12 cellular contexts compared by ENCODE assay signal in the genomic region with DNA sequence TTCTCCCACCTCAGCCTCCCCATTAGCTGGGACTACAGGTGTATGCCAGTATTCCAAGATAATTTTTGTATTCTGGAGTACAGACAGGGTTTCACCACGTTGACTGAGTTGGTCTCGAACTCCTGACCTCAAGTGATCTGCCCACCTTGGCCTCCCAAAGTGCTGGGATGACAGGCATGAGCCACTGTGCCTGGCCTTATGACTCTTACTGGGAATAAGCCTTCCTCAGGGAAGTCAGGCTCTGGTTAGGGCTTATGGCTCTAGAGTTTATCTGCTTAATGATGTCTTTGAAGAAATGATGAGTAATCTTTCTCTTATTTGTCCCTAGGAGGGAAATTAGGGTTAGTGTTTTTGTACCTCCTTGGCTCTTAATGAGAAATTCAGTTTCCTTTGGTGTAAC.
DNase-seq lines count a peak whose midpoint lies in the region; TF ChIP-seq lines count a peak whose summit lies in the region.
"Had no signal": no experiment of that assay in that cellular context is flagged by ENCODE, and none has a peak within 500 bp of the region (broad histone marks: within the 10 kb centered on the region; RNA-seq: fewer than 3 reads in every experiment).

No MANE protein-coding gene starts in this region.

- peaks cover 0 to 2% (median 0%) of the 10 kb centered on the region in 11 experiments; a peak in 4 of 22 replicates for H3K9me3 ChIP-seq in BLaER1 treated with 17β-estradiol and CSF1 and Interleukin-3, amounts not matched to agents 10 nM and 100 nM (replicated peaks in 1 of 11)
- H3K9me3 ChIP-seq in CD4-positive, alpha-beta memory T cell (ENCODE audit: control insufficient read depth in 1 of 2, low read length in 2 of 2): no peaks in the 10 kb centered on the region
- H3K9me3 ChIP-seq: Caco-2 had no signal

- intact Hi-C loops in CD4-positive, alpha-beta memory T cell (cut with micrococcal nuclease): no loop called here

- no peaks in the 10 kb centered on the region for H3K9me3 Mint-ChIP-seq in CD4-positive, alpha-beta memory T cell
- no peaks in the 10 kb centered on the region for H3K9me3 Mint-ChIP-seq in activated naive CD8-positive, alpha-beta T cell (ENCODE audit: low read depth)
- H3K9me3 Mint-ChIP-seq in nephron progenitor cell: no peaks in the 10 kb centered on the region

- peaks cover 9 to 14% of the 10 kb centered on the region in 2 donors for H3K36me3 Mint-ChIP-seq in CD4-positive, alpha-beta memory T cell
- peaks cover 3% of the 10 kb centered on the region for H3K36me3 Mint-ChIP-seq in activated naive CD8-positive, alpha-beta T cell
- H3K36me3 Mint-ChIP-seq in nephron progenitor cell (ENCODE audit: low read depth): no peaks in the 10 kb centered on the region

- no peaks in the 10 kb centered on the region for H3K27me3 Mint-ChIP-seq in CD4-positive, alpha-beta memory T cell
- H3K27me3 Mint-ChIP-seq in activated naive CD8-positive, alpha-beta T cell: no peaks in the 10 kb centered on the region
- peaks cover 17% of the 10 kb centered on the region for H3K27me3 Mint-ChIP-seq in nephron progenitor cell (ENCODE audit: low read depth, poor library complexity)

- peaks cover 2 to 39% (median 21%) of the 10 kb centered on the region in 11 experiments; a peak in 16 of 22 replicates for H3K36me3 ChIP-seq in BLaER1 treated with 17β-estradiol and CSF1 and Interleukin-3, amounts not matched to agents 10 nM and 100 nM
- H3K36me3 ChIP-seq in CD4-positive, alpha-beta memory T cell (ENCODE audit: insufficient read depth, low read length): no peaks in the 10 kb centered on the region

- no peak for DNase-seq in CD4-positive, alpha-beta memory T cell
- DNase-seq in nephron progenitor cell: no peak
- no peak for DNase-seq in NCI-H748 (lab: John Stamatoyannopoulos, UW; ENCODE audit: unreplicated experiment)
- no peak for DNase-seq in effector CD4-positive, alpha-beta T cell
- no peak for DNase-seq in HuH-7 (ENCODE audit: low spot score)
- no peak for DNase-seq in DMS153 treated with DMSO at 0.1 percent for 48 hours (lab: John Stamatoyannopoulos, UW; ENCODE audit: unreplicated experiment)
- DNase-seq: activated effector memory CD4-positive, alpha-beta T cell treated with anti-CD3 and anti-CD28 coated beads, Interleukin-2, amount 50 U/mL, for 16 hours; Caco-2; kidney; NCI-H2171 had no signal

- peak overlapping the region; percentile 13 to 76 (median 74) for H3K27ac Mint-ChIP-seq in CD4-positive, alpha-beta memory T cell
- H3K27ac Mint-ChIP-seq in activated naive CD8-positive, alpha-beta T cell: peak overlapping the region; percentile 95
- peak overlapping the region; percentile 22 for H3K27ac Mint-ChIP-seq in nephron progenitor cell

- H3K4me3 ChIP-seq in BLaER1 treated with 17β-estradiol and CSF1 and Interleukin-3, amounts not matched to agents 10 nM and 100 nM: no peak overlapping the region; a peak in 1 of 20 replicates
- H3K4me3 ChIP-seq in CD4-positive, alpha-beta memory T cell (ENCODE audit: low read length in 2 of 2): no peak overlapping the region

- H3K4me3 Mint-ChIP-seq in CD4-positive, alpha-beta memory T cell: peak overlapping the region in 4 of 8 donors; percentile 41 to 76 (median 57)
- H3K4me3 Mint-ChIP-seq in activated naive CD8-positive, alpha-beta T cell: peak overlapping the region; percentile 72
- no peak overlapping the region for H3K4me3 Mint-ChIP-seq in nephron progenitor cell

- peak overlapping the region in 9 of 11 experiments; percentile 8 to 65 (median 30); a peak in 11 of 22 replicates for H3K9ac ChIP-seq in BLaER1 treated with 17β-estradiol and CSF1 and Interleukin-3, amounts not matched to agents 10 nM and 100 nM

- H3K4me1 ChIP-seq in BLaER1 treated with 17β-estradiol and CSF1 and Interleukin-3, amounts not matched to agents 10 nM and 100 nM: peaks cover 34 to 49% (median 44%) of the 10 kb centered on the region in 10 experiments
- peaks cover 34% of the 10 kb centered on the region for H3K4me1 ChIP-seq in CD4-positive, alpha-beta memory T cell (ENCODE audit: insufficient read depth, low read length)

- peaks cover 0 to 16% (median 0%) of the 10 kb centered on the region in 11 experiments; a peak in 4 of 22 replicates for H4K20me1 ChIP-seq in BLaER1 treated with 17β-estradiol and CSF1 and Interleukin-3, amounts not matched to agents 10 nM and 100 nM

- H3K4me1 Mint-ChIP-seq in CD4-positive, alpha-beta memory T cell: peaks cover 24 to 55% (median 43%) of the 10 kb centered on the region in 4 donors
- H3K4me1 Mint-ChIP-seq in activated naive CD8-positive, alpha-beta T cell (ENCODE audit: low read depth): peaks cover 91% of the 10 kb centered on the region
- peaks cover 39% of the 10 kb centered on the region for H3K4me1 Mint-ChIP-seq in nephron progenitor cell

- H3K4me2 ChIP-seq in BLaER1 treated with 17β-estradiol and CSF1 and Interleukin-3, amounts not matched to agents 10 nM and 100 nM: peak overlapping the region; percentile 57 to 83 (median 72)

- H3K27me3 ChIP-seq in BLaER1 treated with 17β-estradiol and CSF1 and Interleukin-3, amounts not matched to agents 10 nM and 100 nM: no peaks in the 10 kb centered on the region
- H3K27me3 ChIP-seq in CD4-positive, alpha-beta memory T cell (ENCODE audit: insufficient read depth, low read length): no peaks in the 10 kb centered on the region

- peak overlapping the region in 8 of 11 experiments; percentile 4 to 66 (median 56); a peak in 14 of 22 replicates for H3K27ac ChIP-seq in BLaER1 treated with 17β-estradiol and CSF1 and Interleukin-3, amounts not matched to agents 10 nM and 100 nM
- no peak overlapping the region for H3K27ac ChIP-seq in CD4-positive, alpha-beta memory T cell (ENCODE audit: low read depth, low read length)

- TF ChIP-seq CTCF in nephron progenitor cell (IDR thresholded peaks at IDR 0.05): no peak

- CTCF ChIA-PET in CD4-positive, alpha-beta memory T cell (lab: Charles Lee; ENCODE audit: partially characterized antibody): interaction anchor here (1.2 to 1.8 kb wide), 3 partner anchors 9 to 322 kb away, joined by 3 to 4 read pairs (median 4); no protein-coding TSS in a partner anchor

- POLR2A ChIA-PET in CD4-positive, alpha-beta memory T cell (lab: Charles Lee; ENCODE audit: partially characterized antibody): interaction anchor here (0.7 kb wide), 1 partner anchor 26 kb away, joined by 3 read pairs; no protein-coding TSS in a partner anchor

Comparison
In these comparisons a context has a peak if more than half of its experiments do, and no peak if none do; other contexts are left out.
1. H3K27ac Mint-ChIP-seq: peak in every context shown above with its lines; median percentile 95 in activated naive CD8-positive, alpha-beta T cell; 74 in CD4-positive, alpha-beta memory T cell; 22 in nephron progenitor cell.